In the genomic region with DNA sequence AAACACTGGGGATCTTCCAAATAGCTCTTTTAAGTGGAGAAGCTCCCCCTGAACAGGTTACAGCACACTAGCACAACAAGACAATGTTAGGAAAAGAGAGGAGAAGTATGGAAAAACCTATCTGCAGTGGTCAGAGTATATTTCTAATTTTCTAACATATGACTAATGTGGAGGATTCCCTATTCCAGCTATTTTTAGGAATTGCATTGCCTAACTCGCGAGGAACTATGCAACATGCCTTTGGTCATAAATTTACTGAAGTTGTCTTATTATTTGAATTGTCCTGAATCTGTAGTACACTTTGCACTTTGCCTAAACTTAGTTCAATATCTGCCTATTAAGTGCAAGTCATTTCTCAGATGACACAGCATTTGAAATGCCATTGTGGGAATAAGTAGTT, we compare ENCODE assay signal across 21 cellular contexts.
DNase-seq lines count a peak whose midpoint lies in the region; ATAC-seq and TF ChIP-seq lines count a peak whose summit lies in the region.
"Had no signal": no experiment of that assay in that cellular context is flagged by ENCODE, and none has a peak within 500 bp of the region (broad histone marks: within the 10 kb centered on the region; RNA-seq: fewer than 3 reads in every experiment).

No MANE protein-coding gene starts in this region.

- no peak overlapping the region for H3K27ac Mint-ChIP-seq in MCF 10A (ENCODE audit: low read depth, unreplicated experiment)
- H3K27ac Mint-ChIP-seq: CD4-positive, CD25-positive, alpha-beta regulatory T cell; IgD-negative memory B cell had no signal

- POLR2A ChIA-PET in MCF 10A (lab: Yijun Ruan, JAX) (no interaction called here), PC-3 (lab: Charles Lee; ENCODE audit: unreplicated experiment) (no interaction called here)

- H2AFZ ChIP-seq in mammary epithelial cell (ENCODE audit: low read depth, low read length) (no peak overlapping the region), PC-3 (ENCODE audit: low read length) (no peak overlapping the region)

- H3K9ac ChIP-seq in mammary epithelial cell (ENCODE audit: insufficient read depth, low read length) (no peak overlapping the region), adipocyte (ENCODE audit: low read length) (no peak overlapping the region), PC-3 (ENCODE audit: low read length) (no peak overlapping the region)

- in situ Hi-C loops in mammary epithelial cell (cut with MboI; ENCODE audit: low sequenced_read_pairs in 2 of 2), result no loop called here

- intact Hi-C loops in MCF 10A (cut with micrococcal nuclease) (loop anchor here (10.0 kb wide), 1 partner anchor 160 kb away; no protein-coding TSS in a partner anchor), mammary epithelial cell (cut with micrococcal nuclease) (no loop called here), mucosa of descending colon (cut with DNase I, micrococcal nuclease) (no loop called here), PC-3 (cut with micrococcal nuclease) (no loop called here)

- H3K4me2 ChIP-seq in mammary epithelial cell (ENCODE audit: insufficient read depth, low read depth, low read length) (no peak overlapping the region), PC-3 (ENCODE audit: low read length) (no peak overlapping the region)

- CTCF ChIA-PET in MCF 10A (lab: Yijun Ruan, JAX), result interaction anchor here (1.0 to 1.1 kb wide), 2 partner anchors 301 to 382 kb away, joined by 3 read pairs; partner anchors contain the start of gene CCDC85A
- CTCF ChIA-PET in mammary epithelial cell (lab: Charles Lee; ENCODE audit: low non-redundant PET), result no interaction called here
- CTCF ChIA-PET in PC-3 (lab: Charles Lee), result no interaction called here

- BruUV-seq in MCF 10A (replicated peaks; lab: Mats Ljungman, UMichigan), result no TSS peak
- no TSS peak for BruUV-seq in mammary epithelial cell (replicated peaks; lab: Mats Ljungman, UMichigan)
- no TSS peak for BruUV-seq in PC-3 (replicated peaks; lab: Mats Ljungman, UMichigan)

- no peaks in the 10 kb centered on the region for H3K4me1 Mint-ChIP-seq in MCF 10A (ENCODE audit: insufficient read depth, unreplicated experiment)
- H3K4me1 Mint-ChIP-seq: CD4-positive, CD25-positive, alpha-beta regulatory T cell; IgD-negative memory B cell had no signal

- dilution Hi-C loops in mammary epithelial cell (cut with HindIII; ENCODE audit: low sequenced_read_pairs), result loop anchor here (5.0 kb wide), 1 partner anchor 42 kb away; no protein-coding TSS in a partner anchor

- no peaks in the 10 kb centered on the region for H3K36me3 Mint-ChIP-seq in MCF 10A (ENCODE audit: insufficient read depth, unreplicated experiment)
- H3K36me3 Mint-ChIP-seq: CD4-positive, CD25-positive, alpha-beta regulatory T cell; IgD-negative memory B cell had no signal

- no peak overlapping the region for H3K27ac ChIP-seq in mammary epithelial cell (ENCODE audit: insufficient read depth, low read depth, low read length)
- no peak overlapping the region for H3K27ac ChIP-seq in PC-3 (ENCODE audit: low read length)
- H3K27ac ChIP-seq: 22Rv1 had no signal

- H3K27me3 Mint-ChIP-seq in MCF 10A (ENCODE audit: insufficient read depth, unreplicated experiment), result no peaks in the 10 kb centered on the region
- H3K27me3 Mint-ChIP-seq: CD4-positive, CD25-positive, alpha-beta regulatory T cell; IgD-negative memory B cell had no signal

- no peaks in the 10 kb centered on the region for H3K9me3 ChIP-seq in mammary epithelial cell (replicated peaks; ENCODE audit: insufficient read depth, low read length)
- no peaks in the 10 kb centered on the region for H3K9me3 ChIP-seq in adipocyte (ENCODE audit: control insufficient read depth, low read length)
- no peaks in the 10 kb centered on the region for H3K9me3 ChIP-seq in mucosa of descending colon
- no peaks in the 10 kb centered on the region for H3K9me3 ChIP-seq in PC-3 (ENCODE audit: low read length)
- H3K9me3 ChIP-seq: BE2C, Caco-2 had no signal

- H3K79me2 ChIP-seq in mammary epithelial cell (ENCODE audit: insufficient read depth, low read length), result no peaks in the 10 kb centered on the region
- no peaks in the 10 kb centered on the region for H3K79me2 ChIP-seq in PC-3 (ENCODE audit: low read length)

- H3K4me3 Mint-ChIP-seq in MCF 10A (ENCODE audit: unreplicated experiment), result no peak overlapping the region
- H3K4me3 Mint-ChIP-seq: CD4-positive, CD25-positive, alpha-beta regulatory T cell; IgD-negative memory B cell had no signal

- H3K27me3 ChIP-seq in mammary epithelial cell (ENCODE audit: insufficient read depth, low read length) (no peaks in the 10 kb centered on the region), adipocyte (replicated peaks; ENCODE audit: control insufficient read depth, insufficient read depth, low read length) (no peaks in the 10 kb centered on the region), PC-3 (ENCODE audit: low read length) (no peaks in the 10 kb centered on the region)
- H3K27me3 ChIP-seq: BE2C had no signal

- DNase-seq in MCF 10A (ENCODE audit: unreplicated experiment), result peak; percentile 30
- DNase-seq in mammary epithelial cell, result no peak
- peak; percentile 36 for DNase-seq in adipocyte (ENCODE audit: low read depth)
- peak; percentile 55 for DNase-seq in fibroblast of villous mesenchyme (ENCODE audit: low read depth)
- DNase-seq in stromal cell of bone marrow (ENCODE audit: low read depth), result peak; percentile 10
- no peak for DNase-seq in mucosa of descending colon
- no peak for DNase-seq in PC-3
- DNase-seq: BE2C; Caco-2; CD4-positive, CD25-positive, alpha-beta regulatory T cell; H7; Karpas-422; NCI-H1092 treated with DMSO at 0.1 percent for 48 hours; NCI-H2081 treated with DMSO at 0.1 percent for 48 hours; NCI-H510A; NCI-H748 treated with DMSO at 0.1 percent for 48 hours; NK-92 treated with Interleukin-12 subunit alpha and Interleukin-12 subunit beta, amount 100 ng/mL, for 24 hours; Right ventricle myocardium superior had no signal

- no peaks in the 10 kb centered on the region for H3K36me3 ChIP-seq in mammary epithelial cell (ENCODE audit: insufficient read depth, low read length)
- H3K36me3 ChIP-seq in adipocyte (ENCODE audit: control insufficient read depth, insufficient read depth, low read length, severe bottlenecking), result no peaks in the 10 kb centered on the region
- H3K36me3 ChIP-seq in mucosa of descending colon (ENCODE audit: low read depth), result no peaks in the 10 kb centered on the region
- no peaks in the 10 kb centered on the region for H3K36me3 ChIP-seq in PC-3 (ENCODE audit: low read depth, low read length)
- H3K36me3 ChIP-seq: BE2C had no signal

- no peak for TF ChIP-seq CTCF in MCF 10A (IDR thresholded peaks at IDR 0.05; ENCODE audit: unreplicated experiment)
- no peak for TF ChIP-seq CTCF in mammary epithelial cell (conservative IDR thresholded peaks at IDR 0.05 in 1 of 2, IDR thresholded peaks at IDR 0.05 in 1 of 2; ENCODE audit: extremely low read depth in 1 of 2, insufficient read depth in 1 of 2, low read depth in 1 of 2, low read length in 2 of 2)
- TF ChIP-seq CTCF in fibroblast of villous mesenchyme (IDR thresholded peaks at IDR 0.05; ENCODE audit: insufficient read depth, low read depth, low read length), result no peak
- no peak for TF ChIP-seq CTCF in mucosa of descending colon (IDR thresholded peaks at IDR 0.05)
- no peak for TF ChIP-seq CTCF in PC-3 (conservative IDR thresholded peaks at IDR 0.05; ENCODE audit: low read depth, low read length)

- no peaks in the 10 kb centered on the region for H3K9me2 ChIP-seq in PC-3 (replicated peaks; ENCODE audit: low read length)

- no peaks in the 10 kb centered on the region for H3F3A ChIP-seq in PC-3 (ENCODE audit: low read length, unreplicated experiment)

- no peaks in the 10 kb centered on the region for H3K9me3 Mint-ChIP-seq in MCF 10A (ENCODE audit: unreplicated experiment)

- no peaks in the 10 kb centered on the region for H3K4me1 ChIP-seq in mammary epithelial cell (ENCODE audit: insufficient read depth, low read length)
- peaks cover 12% of the 10 kb centered on the region for H3K4me1 ChIP-seq in adipocyte (ENCODE audit: control insufficient read depth, insufficient read depth, low read length)
- no peaks in the 10 kb centered on the region for H3K4me1 ChIP-seq in mucosa of descending colon (ENCODE audit: low read depth)
- no peaks in the 10 kb centered on the region for H3K4me1 ChIP-seq in PC-3 (ENCODE audit: insufficient read depth, low read length)
- H3K4me1 ChIP-seq: BE2C, Caco-2 had no signal

- no peaks in the 10 kb centered on the region for H4K20me1 ChIP-seq in mammary epithelial cell (ENCODE audit: insufficient read depth, low read length)
- H4K20me1 ChIP-seq in PC-3 (ENCODE audit: low read length), result no peaks in the 10 kb centered on the region

- WGBS in mammary epithelial cell (ENCODE audit: low coverage, missing lambda C conversion rate), result 70% methylated on average over 2 of the region's 2 CpGs

- ATAC-seq in mucosa of descending colon (no peak), PC-3 (no peak), HG02642 (IDR thresholded peaks at IDR 0.05; ENCODE audit: poor library complexity, unreplicated experiment) (no peak)

- no peak overlapping the region for H3K4me3 ChIP-seq in mammary epithelial cell (replicated peaks in 1 of 3; ENCODE audit: insufficient read depth in 1 of 3, low read depth in 2 of 3, low read length in 3 of 3)
- H3K4me3 ChIP-seq in adipocyte (ENCODE audit: low read length), result no peak overlapping the region
- no peak overlapping the region for H3K4me3 ChIP-seq in fibroblast of villous mesenchyme (ENCODE audit: low read depth, low read length)
- H3K4me3 ChIP-seq in mucosa of descending colon, result no peak overlapping the region
- H3K4me3 ChIP-seq in PC-3 (ENCODE audit: low read length), result no peak overlapping the region

Comparison
In these comparisons a context has a peak if more than half of its experiments do, and no peak if none do; other contexts are left out.
1. DNase-seq: peak in MCF 10A (single experiment), adipocyte (single experiment), fibroblast of villous mesenchyme (single experiment) and stromal cell of bone marrow (single experiment); none in mammary epithelial cell (single experiment), mucosa of descending colon (0 of 3) and PC-3 (single experiment).